ENCODE assay signal across 1 cellular context in the genomic region with DNA sequence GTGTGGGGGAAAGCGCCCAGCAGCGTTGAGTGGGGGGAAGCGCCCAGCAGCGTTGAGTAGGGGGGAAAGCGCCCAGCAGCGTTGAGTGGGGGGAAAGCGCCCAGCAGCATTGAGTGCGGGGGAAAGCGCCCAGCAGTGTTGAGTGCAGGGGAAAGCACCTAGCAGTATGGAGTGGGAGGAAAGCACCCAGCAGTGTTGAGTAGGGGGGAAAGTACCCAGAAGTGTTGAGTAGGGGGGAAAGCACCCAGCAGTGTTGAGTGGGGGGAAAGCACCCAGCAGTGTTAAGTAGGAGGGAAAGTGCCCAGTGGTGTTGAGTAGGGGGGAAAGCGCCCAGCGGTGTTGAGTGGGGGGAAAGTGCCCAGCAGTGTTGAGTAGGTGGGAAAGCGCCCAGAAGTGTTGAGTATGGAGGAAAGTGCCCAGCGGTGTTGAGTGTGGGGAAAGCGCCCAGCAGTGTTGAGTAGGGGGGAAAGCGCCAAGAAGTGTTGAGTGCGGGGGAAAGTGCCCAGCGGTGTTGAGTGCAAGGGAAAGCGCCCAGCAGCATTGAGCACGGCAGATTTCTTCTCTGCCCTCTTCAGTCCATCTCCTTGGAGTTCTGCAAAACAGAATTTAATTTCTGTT.
TF ChIP-seq lines count a peak whose summit lies in the region.

No MANE protein-coding gene starts in this region.

TF ChIP-seq in GM12878, 131 proteins besides CTCF, POLR2A, EP300 and RAD21 (continued from another document):
- TF ChIP-seq EGR1 (IDR thresholded peaks at IDR 0.05; ENCODE audit: borderline replicate concordance in 1 of 2, low read depth in 2 of 2, low read length in 2 of 2): peak in 1 of 2 experiments; percentile 12; a peak in 1 of 3 replicates
- TF ChIP-seq CREM (IDR thresholded peaks at IDR 0.05; ENCODE audit: low read depth): peak; percentile 10; the same call in 1 of the 2 replicates
- TF ChIP-seq, protein P1, sequence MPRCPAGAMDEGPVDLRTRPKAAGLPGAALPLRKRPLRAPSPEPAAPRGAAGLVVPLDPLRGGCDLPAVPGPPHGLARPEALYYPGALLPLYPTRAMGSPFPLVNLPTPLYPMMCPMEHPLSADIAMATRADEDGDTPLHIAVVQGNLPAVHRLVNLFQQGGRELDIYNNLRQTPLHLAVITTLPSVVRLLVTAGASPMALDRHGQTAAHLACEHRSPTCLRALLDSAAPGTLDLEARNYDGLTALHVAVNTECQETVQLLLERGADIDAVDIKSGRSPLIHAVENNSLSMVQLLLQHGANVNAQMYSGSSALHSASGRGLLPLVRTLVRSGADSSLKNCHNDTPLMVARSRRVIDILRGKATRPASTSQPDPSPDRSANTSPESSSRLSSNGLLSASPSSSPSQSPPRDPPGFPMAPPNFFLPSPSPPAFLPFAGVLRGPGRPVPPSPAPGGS (IDR thresholded peaks at IDR 0.05; ENCODE audit: borderline replicate concordance, insufficient read depth, low read depth, low read length, poor library complexity, severe bottlenecking): peak; percentile 16
- no peak for TF ChIP-seq FOS (IDR thresholded peaks at IDR 0.05; ENCODE audit: borderline replicate concordance, extremely low read depth, insufficient read length)
- TF ChIP-seq, protein P2, sequence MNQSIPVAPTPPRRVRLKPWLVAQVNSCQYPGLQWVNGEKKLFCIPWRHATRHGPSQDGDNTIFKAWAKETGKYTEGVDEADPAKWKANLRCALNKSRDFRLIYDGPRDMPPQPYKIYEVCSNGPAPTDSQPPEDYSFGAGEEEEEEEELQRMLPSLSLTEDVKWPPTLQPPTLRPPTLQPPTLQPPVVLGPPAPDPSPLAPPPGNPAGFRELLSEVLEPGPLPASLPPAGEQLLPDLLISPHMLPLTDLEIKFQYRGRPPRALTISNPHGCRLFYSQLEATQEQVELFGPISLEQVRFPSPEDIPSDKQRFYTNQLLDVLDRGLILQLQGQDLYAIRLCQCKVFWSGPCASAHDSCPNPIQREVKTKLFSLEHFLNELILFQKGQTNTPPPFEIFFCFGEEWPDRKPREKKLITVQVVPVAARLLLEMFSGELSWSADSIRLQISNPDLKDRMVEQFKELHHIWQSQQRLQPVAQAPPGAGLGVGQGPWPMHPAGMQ (IDR thresholded peaks at IDR 0.05; ENCODE audit: borderline replicate concordance): no peak
- 0 out of 2 replicates have a peak, but pooled peaks have one; percentile 9 for TF ChIP-seq CBX5 (IDR thresholded peaks at IDR 0.05; ENCODE audit: low read depth)
- TF ChIP-seq, protein P3, sequence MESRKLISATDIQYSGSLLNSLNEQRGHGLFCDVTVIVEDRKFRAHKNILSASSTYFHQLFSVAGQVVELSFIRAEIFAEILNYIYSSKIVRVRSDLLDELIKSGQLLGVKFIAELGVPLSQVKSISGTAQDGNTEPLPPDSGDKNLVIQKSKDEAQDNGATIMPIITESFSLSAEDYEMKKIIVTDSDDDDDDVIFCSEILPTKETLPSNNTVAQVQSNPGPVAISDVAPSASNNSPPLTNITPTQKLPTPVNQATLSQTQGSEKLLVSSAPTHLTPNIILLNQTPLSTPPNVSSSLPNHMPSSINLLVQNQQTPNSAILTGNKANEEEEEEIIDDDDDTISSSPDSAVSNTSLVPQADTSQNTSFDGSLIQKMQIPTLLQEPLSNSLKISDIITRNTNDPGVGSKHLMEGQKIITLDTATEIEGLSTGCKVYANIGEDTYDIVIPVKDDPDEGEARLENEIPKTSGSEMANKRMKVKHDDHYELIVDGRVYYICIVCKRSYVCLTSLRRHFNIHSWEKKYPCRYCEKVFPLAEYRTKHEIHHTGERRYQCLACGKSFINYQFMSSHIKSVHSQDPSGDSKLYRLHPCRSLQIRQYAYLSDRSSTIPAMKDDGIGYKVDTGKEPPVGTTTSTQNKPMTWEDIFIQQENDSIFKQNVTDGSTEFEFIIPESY (IDR thresholded peaks at IDR 0.05): peak; percentile 91; the same call in 1 of the 2 replicates
- peak; percentile 48; the same call in 1 of the 2 replicates for TF ChIP-seq NBN (IDR thresholded peaks at IDR 0.05)
